Comparison of ENCODE assay signal across 24 cellular contexts in genomic region chr3:180962530-180962929, GRCh38. TPM values are rescaled to one million over a fixed set of nuclear protein-coding genes. Genes with fewer than 3 reads are reported as not detected.
A peak's percentile ranks its signal among the peaks of the same experiment; 100 is the strongest.
DNase-seq lines count a peak whose midpoint lies in the region; ATAC-seq and TF ChIP-seq lines count a peak whose summit lies in the region.
"Had no signal": no experiment of that assay in that cellular context is flagged by ENCODE, and none has a peak within 500 bp of the region (broad histone marks: within the 10 kb centered on the region; RNA-seq: fewer than 3 reads in every experiment).

No MANE protein-coding gene starts in this region.

- no peaks in the 10 kb centered on the region for H3K27me3 Mint-ChIP-seq in nephron progenitor cell (ENCODE audit: low read depth, poor library complexity)
- H3K27me3 Mint-ChIP-seq: B cell had no signal

- no peaks in the 10 kb centered on the region for H3K4me1 Mint-ChIP-seq in nephron progenitor cell

- H3K9ac ChIP-seq in SK-N-MC (ENCODE audit: insufficient read length): no peak overlapping the region

- H3K27ac Mint-ChIP-seq in nephron progenitor cell: peak overlapping the region; percentile 72
- H3K27ac Mint-ChIP-seq: B cell; CD8-positive, alpha-beta T cell had no signal

- TF ChIP-seq CTCF in left ventricle myocardium inferior (IDR thresholded peaks at IDR 0.05; ENCODE audit: borderline replicate concordance) (no peak), nephron progenitor cell (IDR thresholded peaks at IDR 0.05) (no peak)

- no peak for DNase-seq in left ventricle myocardium inferior
- DNase-seq in left cardiac atrium: no peak
- no peak for DNase-seq in SK-N-MC (ENCODE audit: low read depth, low spot score)
- DNase-seq in nephron progenitor cell: no peak
- peak; percentile 49 for DNase-seq in superior temporal gyrus (ENCODE audit: extremely low spot score)
- no peak for DNase-seq in AG08395 (ENCODE audit: low spot score)
- DNase-seq: Caco-2; CD8-positive, alpha-beta T cell; DMS79 treated with DMSO at 0.1 percent for 48 hours; GF-D8; Karpas-422; MV-4-11; NCI-H1105; NCI-H2029; NCI-H526 treated with DMSO at 0.1 percent for 48 hours; RPMI8226; SHP77 had no signal

- intact Hi-C loops in left ventricle myocardium inferior (cut with micrococcal nuclease): no loop called here
- intact Hi-C loops in left cardiac atrium (cut with DNase I): no loop called here

- no peaks in the 10 kb centered on the region for H3K9me3 Mint-ChIP-seq in nephron progenitor cell
- H3K9me3 Mint-ChIP-seq: CD8-positive, alpha-beta T cell had no signal

- ATAC-seq in left cardiac atrium: no peak
- no peak for ATAC-seq in HG02938 (IDR thresholded peaks at IDR 0.05; ENCODE audit: unreplicated experiment)
- no peak for ATAC-seq in GM18867 (IDR thresholded peaks at IDR 0.05; ENCODE audit: unreplicated experiment)
- ATAC-seq: A549; CD8-positive, alpha-beta T cell; HCT116; HepG2 had no signal

- H3K9me3 ChIP-seq in left ventricle myocardium inferior (replicated peaks) (no peaks in the 10 kb centered on the region), SK-N-MC (ENCODE audit: low read depth, low read length) (no peaks in the 10 kb centered on the region)
- H3K9me3 ChIP-seq: A549, Caco-2 had no signal

- H3K4me3 Mint-ChIP-seq in nephron progenitor cell: no peak overlapping the region
- H3K4me3 Mint-ChIP-seq: B cell; CD8-positive, alpha-beta T cell had no signal

- H3K36me3 Mint-ChIP-seq in nephron progenitor cell (ENCODE audit: low read depth): peaks cover 70% of the 10 kb centered on the region

- H3K36me3 ChIP-seq in left ventricle myocardium inferior (peaks cover 86% of the 10 kb centered on the region), SK-N-MC (ENCODE audit: insufficient read depth, low read length) (peaks cover 95% of the 10 kb centered on the region)

- H3K4me1 ChIP-seq in left ventricle myocardium inferior: peaks cover 17% of the 10 kb centered on the region
- H3K4me1 ChIP-seq: A549, Caco-2 had no signal

- H3K4me3 ChIP-seq in left ventricle myocardium inferior (no peak overlapping the region), SK-N-MC (no peak overlapping the region)
- H3K4me3 ChIP-seq: A549 had no signal

- H3K27me3 ChIP-seq in left ventricle myocardium inferior (ENCODE audit: low read depth): no peaks in the 10 kb centered on the region

- H3K27ac ChIP-seq in left ventricle myocardium inferior (replicated peaks) (peak overlapping the region; percentile 24), SK-N-MC (peak overlapping the region; percentile 83)
- H3K27ac ChIP-seq: A549, C4-2B had no signal

RNA-seq across cellular contexts. Expression of gene DNAJC19, which starts 27.0 kb away (rescaled TPM):
- total RNA-seq in left ventricle myocardium inferior (119 TPM), left cardiac atrium (10 to 100 TPM; 74.5 to 76.0 TPM)

RNA-seq across cellular contexts. Expression of gene FXR1, which starts 50.1 kb away (rescaled TPM):
- total RNA-seq in left ventricle myocardium inferior (276 TPM), left cardiac atrium (100 to 1,000 TPM; 163 to 195 TPM)
